Comparison of ENCODE assay signal across 23 cellular contexts in genomic region chr1:53154859-53155438, GRCh38. TPM values are rescaled to one million over a fixed set of nuclear protein-coding genes. Genes with fewer than 3 reads are reported as not detected.
"Had no signal": no experiment of that assay in that cellular context is flagged by ENCODE, and none has a peak within 500 bp of the region (broad histone marks: within the 10 kb centered on the region; RNA-seq: fewer than 3 reads in every experiment).

No MANE protein-coding gene starts in this region.

- H3K27me3 Mint-ChIP-seq: brain; central memory CD8-positive, alpha-beta T cell had no signal

- H3K9me3 Mint-ChIP-seq: activated CD4-positive, alpha-beta memory T cell treated with anti-CD3 and anti-CD28 coated beads for 36 hours; activated CD4-positive, alpha-beta T cell treated with anti-CD3 and anti-CD28 coated beads, Interleukin-2, amount 10 ng/mL, durations not matched to agents 7 days and 5 days; activated naive CD4-positive, alpha-beta T cell treated with anti-CD3 and anti-CD28 coated beads, Interleukin-2, amount 50 U/mL, for 72 hours; activated naive CD8-positive, alpha-beta T cell treated with anti-CD3 and anti-CD28 coated beads, Interleukin-2, amount 50 U/mL, for 24 hours; activated T-cell treated with anti-CD3 and anti-CD28 coated beads, Interleukin-2, amount 50 U/mL, for 4 hours; central memory CD8-positive, alpha-beta T cell; T-helper 1 cell treated with Interleukin-12 subunit alpha and Interleukin-12 subunit beta and Interleukin-4 antibody, amounts not matched to agents 30 μg/mL and 1 μg/mL, for 36 hours had no signal

- H3K4me2 ChIP-seq: PC-9 had no signal

- H3K4me1 Mint-ChIP-seq: activated CD4-positive, alpha-beta T cell treated with anti-CD3 and anti-CD28 coated beads, Interleukin-2, amount 10 ng/mL, durations not matched to agents 7 days and 5 days; activated naive CD8-positive, alpha-beta T cell treated with anti-CD3 and anti-CD28 coated beads, Interleukin-2, amount 50 U/mL, for 24 hours; brain; central memory CD8-positive, alpha-beta T cell had no signal

- H3K27ac ChIP-seq: PC-9 had no signal

- ATAC-seq: activated naive CD4-positive, alpha-beta T cell treated with anti-CD3 and anti-CD28 coated beads, Interleukin-2, amount 50 U/mL, for 72 hours; activated naive CD8-positive, alpha-beta T cell treated with anti-CD3 and anti-CD28 coated beads, Interleukin-2, amount 50 U/mL, for 24 hours; activated T-cell treated with anti-CD3 and anti-CD28 coated beads, Interleukin-2, amount 50 U/mL, for 4 hours had no signal

- H3K27ac Mint-ChIP-seq: activated CD4-positive, alpha-beta memory T cell treated with anti-CD3 and anti-CD28 coated beads for 36 hours; activated CD4-positive, alpha-beta T cell treated with anti-CD3 and anti-CD28 coated beads, Interleukin-2, amount 10 ng/mL, durations not matched to agents 7 days and 5 days; activated naive CD8-positive, alpha-beta T cell treated with anti-CD3 and anti-CD28 coated beads, Interleukin-2, amount 50 U/mL, for 24 hours; brain; T-helper 1 cell treated with Interleukin-12 subunit alpha and Interleukin-12 subunit beta and Interleukin-4 antibody, amounts not matched to agents 30 μg/mL and 1 μg/mL, for 36 hours had no signal

- H2AFZ ChIP-seq: PC-9 had no signal

- H3K4me3 ChIP-seq: PC-9 had no signal

- DNase-seq: activated CD4-positive, alpha-beta memory T cell treated with anti-CD3 and anti-CD28 coated beads for 36 hours; activated CD4-positive, alpha-beta T cell treated with anti-CD3 and anti-CD28 coated beads, Interleukin-2, amount 10 ng/mL, durations not matched to agents 7 days and 5 days; activated CD4-positive, CD25-positive, alpha-beta regulatory T cell; activated CD8-positive, alpha-beta memory T cell treated with anti-CD3 and anti-CD28 coated beads for 24 hours; activated effector memory CD4-positive, alpha-beta T cell treated with anti-CD3 and anti-CD28 coated beads, Interleukin-2, amount 50 U/mL, for 16 hours; activated naive CD4-positive, alpha-beta T cell treated with Interleukin-2 at 50 U/mL for 16 hours; activated naive CD8-positive, alpha-beta T cell treated with anti-CD3 and anti-CD28 coated beads, Interleukin-2, amount 50 U/mL, for 24 hours; activated T-cell treated with anti-CD3 and anti-CD28 coated beads, Interleukin-2, amount 50 U/mL, for 4 hours; amniotic stem cell; Kasumi-1; NCI-H1436 treated with DMSO at 0.1 percent for 48 hours; NCI-H187; NCI-H446 treated with DMSO at 0.1 percent for 48 hours; NCI-H524 treated with DMSO at 0.1 percent for 48 hours; NCI-H748 treated with DMSO at 0.1 percent for 48 hours; PC-9; SHP77 treated with DMSO at 0.1 percent for 48 hours had no signal

- H3K4me3 Mint-ChIP-seq: activated CD4-positive, alpha-beta memory T cell treated with anti-CD3 and anti-CD28 coated beads for 36 hours; activated CD4-positive, alpha-beta T cell treated with anti-CD3 and anti-CD28 coated beads, Interleukin-2, amount 10 ng/mL, durations not matched to agents 7 days and 5 days; activated naive CD8-positive, alpha-beta T cell treated with anti-CD3 and anti-CD28 coated beads, Interleukin-2, amount 50 U/mL, for 24 hours; activated T-cell treated with anti-CD3 and anti-CD28 coated beads, Interleukin-2, amount 50 U/mL, for 4 hours; brain; central memory CD8-positive, alpha-beta T cell; T-helper 1 cell treated with Interleukin-12 subunit alpha and Interleukin-12 subunit beta and Interleukin-4 antibody, amounts not matched to agents 30 μg/mL and 1 μg/mL, for 36 hours had no signal

- H3K36me3 Mint-ChIP-seq: activated CD4-positive, alpha-beta memory T cell treated with anti-CD3 and anti-CD28 coated beads for 36 hours; activated naive CD4-positive, alpha-beta T cell treated with anti-CD3 and anti-CD28 coated beads, Interleukin-2, amount 50 U/mL, for 72 hours; brain had no signal

- FAIRE-seq: astrocyte had no signal

RNA-seq across cellular contexts. Expression of gene SLC1A7, which starts 12.5 kb away (rescaled TPM):
- total RNA-seq: activated CD4-positive, alpha-beta memory T cell treated with anti-CD3 and anti-CD28 coated beads for 36 hours; activated CD4-positive, alpha-beta T cell treated with anti-CD3 and anti-CD28 coated beads, Interleukin-2, amount 10 ng/mL, durations not matched to agents 7 days and 5 days; activated naive CD4-positive, alpha-beta T cell treated with anti-CD3 and anti-CD28 coated beads, Interleukin-2, amount 50 U/mL, for 72 hours; activated T-cell treated with anti-CD3 and anti-CD28 coated beads, Interleukin-2, amount 50 U/mL, for 4 hours; astrocyte; PC-9; SK-MEL-5 had no signal
